20 cellular contexts compared by ENCODE assay signal in genomic region chr6:17159240-17159639, GRCh38. TPM values are rescaled to one million over a fixed set of nuclear protein-coding genes. Genes with fewer than 3 reads are reported as not detected.
A peak's percentile ranks its signal among the peaks of the same experiment; 100 is the strongest.
DNase-seq lines count a peak whose midpoint lies in the region; ATAC-seq, FAIRE-seq and TF ChIP-seq lines count a peak whose summit lies in the region.
"Had no signal": no experiment of that assay in that cellular context is flagged by ENCODE, and none has a peak within 500 bp of the region (broad histone marks: within the 10 kb centered on the region; RNA-seq: fewer than 3 reads in every experiment).

No MANE protein-coding gene starts in this region.

- no peak overlapping the region for H3K9ac ChIP-seq in adipocyte (ENCODE audit: low read length)

- TF ChIP-seq RAD21 in A549 (conservative IDR thresholded peaks at IDR 0.05 in 1 of 2, IDR thresholded peaks at IDR 0.05 in 1 of 2) = no peak

- ATAC-seq in A549 (no peak), left lobe of liver (peak; percentile 87), HG03378 (IDR thresholded peaks at IDR 0.05; ENCODE audit: unreplicated experiment) (no peak)

- peak overlapping the region; percentile 26; the same call in 1 of the 3 replicates for H3K4me2 ChIP-seq in A549

- H3K4me1 ChIP-seq in A549 (peaks cover 7% of the 10 kb centered on the region; the same call in 1 of the 3 replicates), adipocyte (ENCODE audit: control insufficient read depth, insufficient read depth, low read length) (no peaks in the 10 kb centered on the region), prostate gland (replicated peaks) (peaks cover 5% of the 10 kb centered on the region)
- H3K4me1 ChIP-seq: SJCRH30 had no signal

- peaks cover 26% of the 10 kb centered on the region for H3K27me3 ChIP-seq in adipocyte (replicated peaks; ENCODE audit: control insufficient read depth, insufficient read depth, low read length)
- H3K27me3 ChIP-seq in prostate gland (replicated peaks; ENCODE audit: insufficient read depth) = no peaks in the 10 kb centered on the region
- H3K27me3 ChIP-seq: SJCRH30 had no signal

- TF ChIP-seq POLR2A in A549 (IDR thresholded peaks at IDR 0.05; ENCODE audit: low read length) (no peak), prostate gland (IDR thresholded peaks at IDR 0.05) (no peak)

- H3K9me3 ChIP-seq in A549 = peaks cover 2% of the 10 kb centered on the region; the same call in 2 of the 3 replicates
- peaks cover 3% of the 10 kb centered on the region for H3K9me3 ChIP-seq in adipocyte (ENCODE audit: control insufficient read depth, low read length)
- no peaks in the 10 kb centered on the region for H3K9me3 ChIP-seq in prostate gland
- H3K9me3 ChIP-seq: SJCRH30 had no signal

- TF ChIP-seq CTCF in A549 (IDR thresholded peaks at IDR 0.05) = no peak
- no peak for TF ChIP-seq CTCF in prostate gland (IDR thresholded peaks at IDR 0.05)

- intact Hi-C loops in prostate gland (cut with DNase I) = loop anchor here (5.0 to 10.0 kb wide), 2 partner anchors 306 to 643 kb away; no protein-coding TSS in a partner anchor

- H3K27ac ChIP-seq in A549 = peak overlapping the region; percentile 7 to 38; a peak in 2 of 6 replicates
- H3K27ac ChIP-seq in prostate gland = peak overlapping the region in 1 of 2 donors; percentile 22
- H3K27ac ChIP-seq: RWPE1, SJCRH30 had no signal

- CTCF ChIA-PET in A549 (lab: Yijun Ruan, JAX) = interaction anchor here (0.6 to 1.4 kb wide), 4 partner anchors 8 to 1033 kb away, joined by 3 to 5 read pairs (median 4); no protein-coding TSS in a partner anchor

- H3K36me3 ChIP-seq in adipocyte (ENCODE audit: control insufficient read depth, insufficient read depth, low read length, severe bottlenecking) = no peaks in the 10 kb centered on the region
- no peaks in the 10 kb centered on the region for H3K36me3 ChIP-seq in prostate gland
- H3K36me3 ChIP-seq: SJCRH30 had no signal

- WGBS in A549 (ENCODE audit: missing lambda C conversion rate) = 13% methylated on average over 5 of the region's 5 CpGs
- WGBS in prostate gland = 36% methylated on average over 5 of the region's 5 CpGs

- H3K4me3 ChIP-seq in A549 = no peak overlapping the region
- H3K4me3 ChIP-seq in adipocyte (ENCODE audit: low read length) = no peak overlapping the region
- H3K4me3 ChIP-seq in prostate gland = no peak overlapping the region
- H3K4me3 ChIP-seq: SJCRH30 had no signal

- no peak for TF ChIP-seq EP300 in A549 (IDR thresholded peaks at IDR 0.05)

- POLR2A ChIA-PET in A549 (lab: Yijun Ruan, JAX) = no interaction called here

- DNase-seq in A549 (ENCODE audit: low read depth in 1 of 2, low spot score in 1 of 2) (peak in 1 of 2 experiments; percentile 26), adipocyte (ENCODE audit: low read depth) (peak; percentile 28), left lobe of liver (ENCODE audit: low spot score) (peak; percentile 64), prostate gland (ENCODE audit: low spot score) (peak; percentile 59), anterior cingulate cortex (lab: John Stamatoyannopoulos, UW) (no peak), NCI-H345 treated with DMSO at 0.1 percent for 48 hours (lab: John Stamatoyannopoulos, UW; ENCODE audit: unreplicated experiment) (no peak), NCI-H2081 treated with DMSO at 0.1 percent for 48 hours (lab: John Stamatoyannopoulos, UW) (no peak)
- DNase-seq: C1 segment of cervical spinal cord, IMR-90, Karpas-422, NCI-H1930, NCI-H2171 treated with DMSO at 0.1 percent for 48 hours, NCI-H510A, NCI-H774, SJCRH30 had no signal

- no peak for FAIRE-seq in A549 (lab: Jason Lieb, UNC)
- FAIRE-seq: H54 had no signal

TF ChIP-seq in A549, 52 proteins besides CTCF, POLR2A, EP300 and RAD21:
- TF ChIP-seq BHLHE40 (IDR thresholded peaks at IDR 0.05; ENCODE audit: low read depth, low read length) (no peak), CBX8 (IDR thresholded peaks at IDR 0.05) (no peak), HEYL (CRISPR knock-in tag; IDR thresholded peaks at IDR 0.05) (no peak), GATA3 (IDR thresholded peaks at IDR 0.05; ENCODE audit: borderline replicate concordance) (no peak), NFE2L2 (conservative IDR thresholded peaks at IDR 0.05; ENCODE audit: low read length) (no peak), NPAS2 (CRISPR knock-in tag; IDR thresholded peaks at IDR 0.05; ENCODE audit: borderline replicate concordance) (no peak), ATOH8 (CRISPR knock-in tag; IDR thresholded peaks at IDR 0.05; ENCODE audit: low read depth) (no peak), SREBF2 (IDR thresholded peaks at IDR 0.05) (no peak), ZC3H11A (IDR thresholded peaks at IDR 0.05) (no peak), KDM5A (IDR thresholded peaks at IDR 0.05) (no peak), RFX5 (IDR thresholded peaks at IDR 0.05) (no peak), BCL3 (IDR thresholded peaks at IDR 0.05) (no peak)

RNA-seq across cellular contexts. Expression of gene STMND1, which starts 57.4 kb away (rescaled TPM):
- polyA plus RNA-seq in A549 (2011; rRNA removed) (not detected in 2 replicates), A549 (2017; fragmentation: RNase III; extraction: RNeasy Plus Mini Kit Qiagen cat#74134 plus additional on column Dnase treatment) (not detected in 3 replicates)
- not detected in 2 replicates for polyA plus RNA-seq in A549 (2012; cell fraction: cytosol; rRNA removed)
- not detected in 2 replicates for polyA plus RNA-seq in A549 (2012; cell fraction: nucleus; rRNA removed)
- polyA minus RNA-seq in A549 (2011; rRNA and poly(A)+ RNA removed) = not detected in 2 replicates
- total RNA-seq in left lobe of liver (not detected), prostate gland (10 to 100 TPM in 1 of 2 donors, not detected in 1; 15.6 TPM)
- total RNA-seq: A172, HT-29, IMR-90, SJCRH30 had no signal
- polyA plus RNA-seq: IMR-90 had no signal

Comparison
In these comparisons a context has a peak if more than half of its experiments do, and no peak if none do; other contexts are left out.
1. DNase-seq: peak in adipocyte (single experiment), left lobe of liver (single experiment) and prostate gland (single experiment); none in anterior cingulate cortex (0 of 58), NCI-H345 treated with DMSO at 0.1 percent for 48 hours (single experiment) and NCI-H2081 treated with DMSO at 0.1 percent for 48 hours (single experiment).